Comparison of ENCODE assay signal across 11 cellular contexts in genomic region chr6:157563611-157564284, GRCh38.
DNase-seq lines count a peak whose midpoint lies in the region; ATAC-seq and TF ChIP-seq lines count a peak whose summit lies in the region.
"Had no signal": no experiment of that assay in that cellular context is flagged by ENCODE, and none has a peak within 500 bp of the region (broad histone marks: within the 10 kb centered on the region; RNA-seq: fewer than 3 reads in every experiment).

No MANE protein-coding gene starts in this region.

- no peaks in the 10 kb centered on the region for H3K36me3 ChIP-seq in uterus
- H3K36me3 ChIP-seq: SJCRH30 had no signal

- no peaks in the 10 kb centered on the region for H3K27me3 ChIP-seq in uterus
- H3K27me3 ChIP-seq: SJCRH30 had no signal

- ATAC-seq in GM18505 (IDR thresholded peaks at IDR 0.05; ENCODE audit: unreplicated experiment) = peak; percentile 66
- ATAC-seq in GM21390 (IDR thresholded peaks at IDR 0.05; ENCODE audit: unreplicated experiment) = peak; percentile 63
- peak; percentile 60 for ATAC-seq in HG03196 (IDR thresholded peaks at IDR 0.05; ENCODE audit: unreplicated experiment)
- ATAC-seq in esophagus mucosa = peak; percentile 13

- intact Hi-C loops in uterus (cut with DNase I; ENCODE audit: low total_unique reads) = no loop called here

- TF ChIP-seq CTCF in uterus (IDR thresholded peaks at IDR 0.05) = no peak

- TF ChIP-seq POLR2A in GM18505 (IDR thresholded peaks at IDR 0.05; ENCODE audit: borderline replicate concordance, extremely low read depth, insufficient read depth, insufficient read length) = no peak
- TF ChIP-seq POLR2A in uterus (IDR thresholded peaks at IDR 0.05) = no peak

- H3K4me1 ChIP-seq in uterus = no peaks in the 10 kb centered on the region
- H3K4me1 ChIP-seq: SJCRH30 had no signal

- H3K4me3 ChIP-seq in uterus = no peak overlapping the region
- H3K4me3 ChIP-seq: SJCRH30 had no signal

- H3K27ac ChIP-seq in uterus = no peak overlapping the region
- H3K27ac ChIP-seq: SJCRH30 had no signal

- H3K9me3 ChIP-seq in uterus = no peaks in the 10 kb centered on the region

- no peak for DNase-seq in NOMO-1 (lab: John Stamatoyannopoulos, UW; ENCODE audit: unreplicated experiment in 2 of 2)
- DNase-seq in uterus = no peak
- no peak for DNase-seq in OCI-M2 (lab: John Stamatoyannopoulos, UW; ENCODE audit: unreplicated experiment)
- no peak for DNase-seq in kidney glomerular epithelial cell (lab: John Stamatoyannopoulos, UW)
- DNase-seq: activated naive CD4-positive, alpha-beta T cell treated with anti-CD3 and anti-CD28 coated beads, Interleukin-2, amount 50 U/mL, for 16 hours; foreskin melanocyte; SJCRH30 had no signal

Comparison
In these comparisons a context has a peak if more than half of its experiments do, and no peak if none do; other contexts are left out.
1. ATAC-seq: peak in every context shown above with its lines; median percentile 66 in GM18505; 63 in GM21390; 60 in HG03196; 13 in esophagus mucosa.